Comparison of ENCODE assay signal across 2 cellular contexts in genomic region chr4:7355795-7356194, GRCh38.
TF ChIP-seq lines count a peak whose summit lies in the region.

No MANE protein-coding gene starts in this region.

TF ChIP-seq in H1, 55 proteins besides CTCF, POLR2A, EP300 and RAD21 (continued from another document):
- peak; percentile 50; the same call in 1 of the 2 replicates for TF ChIP-seq KDM1A (IDR thresholded peaks at IDR 0.05; ENCODE audit: borderline replicate concordance, low read length)

TF ChIP-seq in GM23338, 12 proteins besides CTCF, POLR2A, EP300 and RAD21:
- no peak for TF ChIP-seq ZNF462 (CRISPR knock-in tag; IDR thresholded peaks at IDR 0.05)
- TF ChIP-seq ZNF114 (CRISPR knock-in tag; IDR thresholded peaks at IDR 0.05), result no peak
- no peak for TF ChIP-seq ETS1 (IDR thresholded peaks at IDR 0.05)
- TF ChIP-seq ZNF331 (CRISPR knock-in tag; IDR thresholded peaks at IDR 0.05; ENCODE audit: low read depth), result no peak
- no peak for TF ChIP-seq JUNB (IDR thresholded peaks at IDR 0.05; ENCODE audit: unreplicated experiment)
- TF ChIP-seq POLR2AphosphoS5 (IDR thresholded peaks at IDR 0.05; ENCODE audit: low read depth), result no peak
- no peak for TF ChIP-seq NANOG (IDR thresholded peaks at IDR 0.05; ENCODE audit: borderline replicate concordance)
- no peak for TF ChIP-seq REST (IDR thresholded peaks at IDR 0.05; ENCODE audit: unreplicated experiment)
- no peak for TF ChIP-seq CREB1 (CRISPR knock-in tag; IDR thresholded peaks at IDR 0.05; ENCODE audit: low read depth)
- TF ChIP-seq STAT1 (IDR thresholded peaks at IDR 0.05; ENCODE audit: unreplicated experiment), result no peak
- no peak for TF ChIP-seq EZH2 (IDR thresholded peaks at IDR 0.05; ENCODE audit: low read depth, unreplicated experiment)
- no peak for TF ChIP-seq EZH2phosphoT487 (IDR thresholded peaks at IDR 0.05; ENCODE audit: unreplicated experiment)
TF ChIP-seq in GM23338: peak in this region for 0.
